ENCODE assay signal across 18 cellular contexts in genomic region chr10:130017010-130017630, GRCh38. TPM values are rescaled to one million over a fixed set of nuclear protein-coding genes. Genes with fewer than 3 reads are reported as not detected.
DNase-seq lines count a peak whose midpoint lies in the region; ATAC-seq and TF ChIP-seq lines count a peak whose summit lies in the region.
"Had no signal": no experiment of that assay in that cellular context is flagged by ENCODE, and none has a peak within 500 bp of the region (broad histone marks: within the 10 kb centered on the region; RNA-seq: fewer than 3 reads in every experiment).

No MANE protein-coding gene starts in this region.

- no peaks in the 10 kb centered on the region for H4K20me1 ChIP-seq in H9 (ENCODE audit: control insufficient read depth, insufficient read depth, insufficient read length)

- no peaks in the 10 kb centered on the region for H3K79me1 ChIP-seq in H9 (ENCODE audit: insufficient read depth, low read depth, low read length, poor library complexity, severe bottlenecking)

- peak; percentile 5 for DNase-seq in activated CD8-positive, alpha-beta memory T cell treated with anti-CD3 and anti-CD28 coated beads for 24 hours
- DNase-seq in activated CD8-positive, alpha-beta memory T cell treated with anti-CD3 and anti-CD28 coated beads, Interleukin-2, amount 50 U/mL, for 48 hours = no peak
- DNase-seq in H9 (peak; percentile 24), ecto neural progenitor cell (ENCODE audit: low spot score) (peak; percentile 29), lower leg skin (ENCODE audit: low spot score in 2 of 2) (peak; percentile 9 to 70), NOMO-1 (lab: John Stamatoyannopoulos, UW; ENCODE audit: unreplicated experiment in 2 of 2) (no peak)
- no peak for DNase-seq in activated CD4-positive, alpha-beta T cell treated with anti-CD3 and anti-CD28 coated beads for 4 hours
- DNase-seq: Calu3, DMS79 treated with DMSO at 0.1 percent for 48 hours, EL, HCEC 1CT had no signal

- H3K27ac ChIP-seq in H9 (ENCODE audit: insufficient read length, low read depth, low read length) = no peak overlapping the region
- H3K27ac ChIP-seq: BLaER1 treated with 17β-estradiol and CSF1 and Interleukin-3, amounts not matched to agents 10 nM and 100 nM had no signal

- H3K18ac ChIP-seq in H9 (ENCODE audit: insufficient read length, low read depth, low read length) = no peak overlapping the region

- no peaks in the 10 kb centered on the region for H3K27me3 ChIP-seq in H9 (ENCODE audit: insufficient read depth, low read length)
- H3K27me3 ChIP-seq: BLaER1 treated with 17β-estradiol and CSF1 and Interleukin-3, amounts not matched to agents 10 nM and 100 nM had no signal

- ATAC-seq in GM19023 (IDR thresholded peaks at IDR 0.05; ENCODE audit: unreplicated experiment) = no peak
- ATAC-seq: CD8-positive, alpha-beta T cell; GM12878 had no signal

- no peaks in the 10 kb centered on the region for H3K36me3 Mint-ChIP-seq in H9 (ENCODE audit: insufficient read depth in 1 of 3, low read depth in 3 of 3)
- H3K36me3 Mint-ChIP-seq: CD8-positive, alpha-beta T cell had no signal

- TF ChIP-seq CTCF in H9 (conservative IDR thresholded peaks at IDR 0.05) (no peak), lower leg skin (IDR thresholded peaks at IDR 0.05) (no peak)

- H3K27ac Mint-ChIP-seq in H9 = no peak overlapping the region
- H3K27ac Mint-ChIP-seq: B cell; CD8-positive, alpha-beta T cell had no signal

- peaks cover 0 to 2% of the 10 kb centered on the region in 2 experiments; a peak in 1 of 4 replicates for H3K4me1 Mint-ChIP-seq in H9
- H3K4me1 Mint-ChIP-seq: B cell had no signal

- H2BK20ac ChIP-seq in H9 (ENCODE audit: low read depth, low read length, poor library complexity, severe bottlenecking) = no peak overlapping the region

- no peak overlapping the region for H2AK5ac ChIP-seq in H9 (ENCODE audit: insufficient read length, low read length)

- H3K14ac ChIP-seq in H9 (ENCODE audit: insufficient read depth, low read length) = no peak overlapping the region

- no peak overlapping the region for H3T11ph ChIP-seq in H9 (ENCODE audit: low read length)

- H3K9ac ChIP-seq in H9 (ENCODE audit: extremely low read depth, insufficient read length, low read length) = no peak overlapping the region
- H3K9ac ChIP-seq: BLaER1 treated with 17β-estradiol and CSF1 and Interleukin-3, amounts not matched to agents 10 nM and 100 nM had no signal

- no peak overlapping the region for H2BK12ac ChIP-seq in H9 (ENCODE audit: insufficient read length, low read depth, low read length)

- intact Hi-C loops in lower leg skin (cut with DNase I; ENCODE audit: low total_unique reads) = no loop called here

- TF ChIP-seq POLR2A in lower leg skin (IDR thresholded peaks at IDR 0.05) = no peak

- H3K27me3 Mint-ChIP-seq in H9 (ENCODE audit: low read depth) = peaks cover 7% of the 10 kb centered on the region

- no peak overlapping the region for H3K4me3 Mint-ChIP-seq in H9
- H3K4me3 Mint-ChIP-seq: B cell; CD8-positive, alpha-beta T cell had no signal

- H4K91ac ChIP-seq in H9 (ENCODE audit: insufficient read length, low read depth, low read length) = no peak overlapping the region

- no peak overlapping the region for H2AFZ ChIP-seq in H9 (ENCODE audit: low read length)

- H3K9me3 Mint-ChIP-seq in H9 = no peaks in the 10 kb centered on the region
- H3K9me3 Mint-ChIP-seq: CD8-positive, alpha-beta T cell had no signal

- H3K4ac ChIP-seq in H9 (ENCODE audit: low read depth, low read length) = no peak overlapping the region

- no peak overlapping the region for H3K4me3 ChIP-seq in lower leg skin (ENCODE audit: low read depth, poor library complexity, severe bottlenecking)
- H3K4me3 ChIP-seq: BLaER1 treated with 17β-estradiol and CSF1 and Interleukin-3, amounts not matched to agents 10 nM and 100 nM; GM12878 had no signal

- H2BK120ac ChIP-seq in H9 (ENCODE audit: low read depth, low read length, poor library complexity, severe bottlenecking) = no peak overlapping the region

- H3K9me3 ChIP-seq in H9 (ENCODE audit: control insufficient read depth, low read depth, low read length) = no peaks in the 10 kb centered on the region
- H3K9me3 ChIP-seq: BLaER1 treated with 17β-estradiol and CSF1 and Interleukin-3, amounts not matched to agents 10 nM and 100 nM had no signal

- H3K23me2 ChIP-seq in H9 (ENCODE audit: insufficient read length, low read depth, low read length, poor library complexity, severe bottlenecking) = no peaks in the 10 kb centered on the region

- H4K5ac ChIP-seq in H9 (ENCODE audit: insufficient read length, low read depth, low read length) = no peak overlapping the region

- no peak overlapping the region for H4K8ac ChIP-seq in H9 (replicated peaks; ENCODE audit: insufficient read length, low read depth, low read length)

- H3K4me2 ChIP-seq in H9 (ENCODE audit: insufficient read depth, insufficient read length, low read length) = no peak overlapping the region

- H3K4me1 ChIP-seq in H9 (ENCODE audit: insufficient read depth, low read length) = no peaks in the 10 kb centered on the region

- WGBS in H9 (ENCODE audit: extremely low coverage, insufficient read length, low lambda C conversion rate) = no CpG with 5 or more reads among the region's 19 CpGs
- WGBS in lower leg skin, 2 donors = 81 to 85% methylated on average over 19 of the region's 19 CpGs

- no peak overlapping the region for H2BK5ac ChIP-seq in H9 (ENCODE audit: insufficient read length, low read length)

- no peak overlapping the region for H3K56ac ChIP-seq in H9 (ENCODE audit: insufficient read length, low read depth, low read length)

- H2BK15ac ChIP-seq in H9 (ENCODE audit: low read depth, low read length) = no peak overlapping the region

- H3K79me2 ChIP-seq in H9 (ENCODE audit: insufficient read depth, low read length) = no peaks in the 10 kb centered on the region

- H3K23ac ChIP-seq in H9 (ENCODE audit: insufficient read length, low read depth, low read length) = no peak overlapping the region

RNA-seq across cellular contexts. Expression of gene EBF3, which starts 53.0 kb away (rescaled TPM):
- total RNA-seq in H9 (2021) (0.04 and 0.22 TPM in 2 replicates), lower leg skin (1 to 10 TPM in 3 of 4 donors, under 1 TPM in 1; 0.80 to 8.5 (median 2.4) TPM)
- total RNA-seq: A172; B cell; Calu3; CD8-positive, alpha-beta T cell; GM12878; HT-29 had no signal

Comparison
In these comparisons a context has a peak if more than half of its experiments do, and no peak if none do; other contexts are left out.
1. DNase-seq: peak in activated CD8-positive, alpha-beta memory T cell treated with anti-CD3 and anti-CD28 coated beads for 24 hours (single experiment), H9 (single experiment), ecto neural progenitor cell (single experiment) and lower leg skin (2 of 2); none in activated CD8-positive, alpha-beta memory T cell treated with anti-CD3 and anti-CD28 coated beads, Interleukin-2, amount 50 U/mL, for 48 hours (single experiment), NOMO-1 (0 of 2) and activated CD4-positive, alpha-beta T cell treated with anti-CD3 and anti-CD28 coated beads for 4 hours (0 of 2).